8 cellular contexts compared by ENCODE assay signal in the genomic region with DNA sequence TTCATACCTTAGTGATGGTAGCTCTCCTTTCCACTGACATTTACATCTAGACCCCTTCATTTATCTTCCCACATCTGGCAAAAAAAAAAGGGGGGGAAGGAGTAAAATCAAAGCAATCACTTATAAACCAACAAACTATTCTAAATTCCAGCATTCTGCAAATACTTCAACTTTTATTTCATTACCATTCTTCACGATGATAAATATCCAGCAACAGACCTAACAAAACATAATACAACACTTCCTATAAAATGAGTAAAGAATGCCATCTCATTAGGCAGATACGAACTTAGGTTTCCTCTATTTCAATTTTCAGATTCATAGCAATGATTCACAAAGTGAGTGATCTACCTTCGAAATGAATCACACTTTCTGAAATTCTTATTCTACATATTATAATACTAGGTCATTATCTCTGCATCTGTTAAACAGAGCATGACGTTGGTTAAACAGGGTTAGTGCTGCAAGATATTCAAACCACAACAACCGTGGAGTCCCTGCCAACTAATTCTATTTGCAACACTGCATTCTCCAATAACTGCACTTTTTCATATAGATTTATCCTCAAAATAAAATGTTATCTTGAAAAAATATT. TPM values are rescaled to one million over a fixed set of nuclear protein-coding genes. Genes with fewer than 3 reads are reported as not detected.
A peak's percentile ranks its signal among the peaks of the same experiment; 100 is the strongest.
DNase-seq lines count a peak whose midpoint lies in the region; ATAC-seq and TF ChIP-seq lines count a peak whose summit lies in the region.

A gene with protein sequence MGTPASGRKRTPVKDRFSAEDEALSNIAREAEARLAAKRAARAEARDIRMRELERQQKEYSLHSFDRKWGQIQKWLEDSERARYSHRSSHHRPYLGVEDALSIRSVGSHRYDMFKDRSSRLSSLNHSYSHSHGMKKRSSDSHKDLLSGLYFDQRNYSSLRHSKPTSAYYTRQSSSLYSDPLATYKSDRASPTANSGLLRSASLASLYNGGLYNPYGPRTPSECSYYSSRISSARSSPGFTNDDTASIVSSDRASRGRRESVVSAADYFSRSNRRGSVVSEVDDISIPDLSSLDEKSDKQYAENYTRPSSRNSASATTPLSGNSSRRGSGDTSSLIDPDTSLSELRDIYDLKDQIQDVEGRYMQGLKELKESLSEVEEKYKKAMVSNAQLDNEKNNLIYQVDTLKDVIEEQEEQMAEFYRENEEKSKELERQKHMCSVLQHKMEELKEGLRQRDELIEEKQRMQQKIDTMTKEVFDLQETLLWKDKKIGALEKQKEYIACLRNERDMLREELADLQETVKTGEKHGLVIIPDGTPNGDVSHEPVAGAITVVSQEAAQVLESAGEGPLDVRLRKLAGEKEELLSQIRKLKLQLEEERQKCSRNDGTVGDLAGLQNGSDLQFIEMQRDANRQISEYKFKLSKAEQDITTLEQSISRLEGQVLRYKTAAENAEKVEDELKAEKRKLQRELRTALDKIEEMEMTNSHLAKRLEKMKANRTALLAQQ (minus strand): TSS at position 51 of the 595 bp plus-strand sequence. CDS start 25,599 bp downstream, outside the sequence.

- H3K4me3 Mint-ChIP-seq in IgD-negative memory B cell: peak within 1 kb of the TSS; percentile 88 to 97 (median 96)

- no peaks in the 10 kb centered on the region for H3K9me3 ChIP-seq in adrenal gland (replicated peaks in 1 of 3)
- no peaks in the 10 kb centered on the region for H3K9me3 ChIP-seq in sigmoid colon

- peaks cover 2 to 54% of the 10 kb centered on the region in 2 donors for H3K4me1 ChIP-seq in adrenal gland (replicated peaks in 1 of 2)
- peaks cover 0 to 74% (median 50%) of the 10 kb centered on the region in 4 donors for H3K4me1 ChIP-seq in sigmoid colon

- no peaks in the 10 kb centered on the region for H3K27me3 ChIP-seq in adrenal gland
- H3K27me3 ChIP-seq in sigmoid colon: no peaks in the 10 kb centered on the region

- no peak for DNase-seq in adrenal gland
- peak; percentile 42 for DNase-seq in hepatic stellate cell (ENCODE audit: low spot score)
- DNase-seq in sigmoid colon: no peak
- DNase-seq in NCI-H2171 (lab: John Stamatoyannopoulos, UW): no peak
- DNase-seq in stimulated activated CD4-positive, alpha-beta T cell treated with anti-CD3 and anti-CD28 coated beads, Interleukin-1b, Interleukin-23, amount 100 ng/mL, for 48 hours: no peak

- H3K27ac ChIP-seq in 22Rv1 (peak within 1 kb of the TSS; percentile 90), adrenal gland (peak within 1 kb of the TSS; percentile 86 to 98 (median 93)), sigmoid colon (peak within 1 kb of the TSS; percentile 94 to 99 (median 97))

- TF ChIP-seq EP300 in sigmoid colon (IDR thresholded peaks at IDR 0.05): no peak

- TF ChIP-seq CTCF in 22Rv1 (IDR thresholded peaks at IDR 0.05): no peak
- TF ChIP-seq CTCF in adrenal gland (IDR thresholded peaks at IDR 0.05): no peak
- TF ChIP-seq CTCF in sigmoid colon (IDR thresholded peaks at IDR 0.05): no peak

- peaks cover 0 to 17% of the 10 kb centered on the region in 2 donors for H3K36me3 ChIP-seq in adrenal gland (replicated peaks in 1 of 2)
- H3K36me3 ChIP-seq in sigmoid colon: peaks cover 0 to 9% (median 2%) of the 10 kb centered on the region in 4 donors

- peaks cover 26 to 35% (median 32%) of the 10 kb centered on the region in 3 donors for H3K4me1 Mint-ChIP-seq in IgD-negative memory B cell

- TF ChIP-seq POLR2A in adrenal gland (IDR thresholded peaks at IDR 0.05): no peak
- no peak for TF ChIP-seq POLR2A in sigmoid colon (IDR thresholded peaks at IDR 0.05)

- WGBS in adrenal gland, 4 donors: 5 to 8% (median 6%) methylated on average over 5 of the region's 5 CpGs
- WGBS in sigmoid colon, 2 donors: 0 to 4% methylated on average over 5 of the region's 5 CpGs

- intact Hi-C loops in adrenal gland (cut with DNase I): no loop called here
- intact Hi-C loops in sigmoid colon (cut with DNase I): no loop called here

- H3K27ac Mint-ChIP-seq in IgD-negative memory B cell: peak within 1 kb of the TSS in 2 of 3 donors; percentile 62 to 70

- H3K36me3 Mint-ChIP-seq in IgD-negative memory B cell: peaks cover 4% of the 10 kb centered on the region

- ATAC-seq in GM18502 (IDR thresholded peaks at IDR 0.05; ENCODE audit: poor library complexity, unreplicated experiment): peak; percentile 41

- H3K9me3 Mint-ChIP-seq in IgD-negative memory B cell: no peaks in the 10 kb centered on the region

- no peaks in the 10 kb centered on the region for H3K27me3 Mint-ChIP-seq in IgD-negative memory B cell

- H3K4me3 ChIP-seq in adrenal gland (peak within 1 kb of the TSS in 3 of 4 donors; percentile 83 to 99 (median 91)), sigmoid colon (peak within 1 kb of the TSS; percentile 86 to 97 (median 89))

RNA-seq across cellular contexts. Expression of the gene that starts here (rescaled TPM):
- polyA plus RNA-seq in IgD-negative memory B cell (22.0 TPM), adrenal gland (10 to 100 TPM; 34.9 to 76.8 (median 39.4) TPM), sigmoid colon (10 to 100 TPM; 47.2 to 91.8 (median 61.9) TPM)
- total RNA-seq in adrenal gland (100 to 1,000 TPM in 1 of 8 donors, 10 to 100 TPM in 7; 34.2 to 161 (median 50.2) TPM), sigmoid colon (10 to 100 TPM; 49.4 to 66.7 (median 55.9) TPM)
